Comparison of ENCODE assay signal across 14 cellular contexts in the genomic region with DNA sequence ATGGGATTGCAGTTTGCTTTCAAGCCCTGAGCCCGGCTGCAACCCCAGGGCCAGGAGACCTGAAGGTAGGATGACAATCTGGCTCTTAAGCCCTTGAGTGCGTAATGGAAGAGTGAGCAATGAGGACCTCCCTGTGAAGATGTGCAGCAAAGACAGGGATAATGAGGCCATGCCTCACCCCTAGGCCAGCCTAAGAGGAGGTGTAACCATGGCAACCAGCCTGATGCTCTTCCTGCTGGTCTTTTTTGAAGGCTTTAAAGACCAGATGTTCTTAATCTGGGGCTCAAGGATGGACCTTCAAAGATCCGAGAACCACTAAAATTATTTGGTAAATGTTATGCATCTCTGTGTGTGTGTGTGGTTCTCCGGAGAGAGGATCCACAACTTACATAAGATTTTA. TPM values are rescaled to one million over a fixed set of nuclear protein-coding genes. Genes with fewer than 3 reads are reported as not detected.
A peak's percentile ranks its signal among the peaks of the same experiment; 100 is the strongest.
DNase-seq lines count a peak whose midpoint lies in the region; ATAC-seq and TF ChIP-seq lines count a peak whose summit lies in the region.
"Had no signal": no experiment of that assay in that cellular context is flagged by ENCODE, and none has a peak within 500 bp of the region (broad histone marks: within the 10 kb centered on the region; RNA-seq: fewer than 3 reads in every experiment).

No MANE protein-coding gene starts in this region.

- no TSS peak for BruUV-seq in A673 (replicated peaks; lab: Mats Ljungman, UMichigan)

- ATAC-seq in SK-N-SH treated with all-trans-retinoic acid at 6 μM for 48 hours (no peak), RWPE2 (ENCODE audit: low read depth) (no peak), GM18498 (IDR thresholded peaks at IDR 0.05; ENCODE audit: unreplicated experiment) (no peak)

- TF ChIP-seq EP300 in SK-N-SH (IDR thresholded peaks at IDR 0.05; ENCODE audit: borderline replicate concordance in 1 of 2, low read depth in 1 of 2, low read length in 1 of 2): no peak

- no peak for TF ChIP-seq RAD21 in SK-N-SH (IDR thresholded peaks at IDR 0.05; ENCODE audit: low read length)

- intact Hi-C loops in A673 (cut with micrococcal nuclease; ENCODE audit: unreplicated experiment): no loop called here

- CTCF ChIA-PET in SK-N-SH (lab: Yijun Ruan, JAX): interaction anchor here (1.8 kb wide), 1 partner anchor 23 kb away, joined by 3 read pairs; no protein-coding TSS in a partner anchor
- CTCF ChIA-PET in A673 (lab: Charles Lee): no interaction called here

- DNase-seq in SK-N-SH (peak; percentile 41), HFF-Myc (ENCODE audit: extremely low read depth, low read depth) (peak; percentile 11), RWPE2 (ENCODE audit: low spot score) (no peak), retina (peak; percentile 28), A673 (ENCODE audit: low spot score) (no peak)
- DNase-seq: COR-L47, NCI-H1694 treated with DMSO at 0.1 percent for 48 hours, NCI-H446 treated with DMSO at 0.1 percent for 48 hours, SIG-M5 had no signal

- no peaks in the 10 kb centered on the region for H3K9me2 ChIP-seq in SK-N-SH

- H4K20me1 ChIP-seq in SK-N-SH (ENCODE audit: insufficient read depth): no peaks in the 10 kb centered on the region

- H3K4me2 ChIP-seq in SK-N-SH: no peak overlapping the region
- H3K4me2 ChIP-seq: KMS-11 had no signal

- H3K4me3 ChIP-seq in SK-N-SH (ENCODE audit: low read depth in 2 of 2, low read length in 1 of 2): no peak overlapping the region
- no peak overlapping the region for H3K4me3 ChIP-seq in HFF-Myc (replicated peaks; ENCODE audit: low read depth, low read length)
- no peak overlapping the region for H3K4me3 ChIP-seq in RWPE2 (ENCODE audit: severe bottlenecking)
- H3K4me3 ChIP-seq in A673 (ENCODE audit: low read depth, low read length, poor library complexity, severe bottlenecking): no peak overlapping the region

- H3K27ac ChIP-seq in SK-N-SH (ENCODE audit: low read depth in 2 of 2, low read length in 1 of 2): no peak overlapping the region
- peak overlapping the region; percentile 76 for H3K27ac ChIP-seq in RWPE2 (ENCODE audit: poor library complexity, severe bottlenecking)
- H3K27ac ChIP-seq in A673 (ENCODE audit: low read depth, low read length, poor library complexity, severe bottlenecking): no peak overlapping the region
- H3K27ac ChIP-seq: KMS-11 had no signal

- H3K27me3 ChIP-seq in SK-N-SH (ENCODE audit: insufficient read depth) (no peaks in the 10 kb centered on the region), RWPE2 (ENCODE audit: insufficient read depth, poor library complexity, severe bottlenecking) (no peaks in the 10 kb centered on the region), A673 (replicated peaks; ENCODE audit: insufficient read depth, low read depth, low read length, poor library complexity) (no peaks in the 10 kb centered on the region)

- POLR2A ChIA-PET in SK-N-SH (lab: Yijun Ruan, JAX) (no interaction called here), A673 (lab: Charles Lee; ENCODE audit: low non-redundant PET) (no interaction called here)

- H3K36me3 ChIP-seq in SK-N-SH (replicated peaks in 1 of 2; ENCODE audit: control insufficient read depth in 1 of 2, insufficient read depth in 2 of 2, low read length in 1 of 2) (no peaks in the 10 kb centered on the region), RWPE2 (ENCODE audit: low read depth) (no peaks in the 10 kb centered on the region), A673 (ENCODE audit: insufficient read depth, low read length, poor library complexity, severe bottlenecking) (no peaks in the 10 kb centered on the region)

- no peaks in the 10 kb centered on the region; a peak in 1 of 4 replicates for H3K4me1 ChIP-seq in SK-N-SH (ENCODE audit: control insufficient read depth in 1 of 2, insufficient read depth in 2 of 2, low read depth in 1 of 2, low read length in 1 of 2)
- peaks cover 21% of the 10 kb centered on the region for H3K4me1 ChIP-seq in RWPE2 (ENCODE audit: insufficient read depth, poor library complexity, severe bottlenecking)
- no peaks in the 10 kb centered on the region for H3K4me1 ChIP-seq in A673 (ENCODE audit: insufficient read depth, low read length, poor library complexity, severe bottlenecking)

- WGBS in SK-N-SH (ENCODE audit: low lambda C conversion rate): 78% methylated on average over 3 of the region's 4 CpGs

- H3K9me3 ChIP-seq in SK-N-SH: no peaks in the 10 kb centered on the region
- no peaks in the 10 kb centered on the region for H3K9me3 ChIP-seq in RWPE2 (ENCODE audit: severe bottlenecking)
- H3K9me3 ChIP-seq in A673 (ENCODE audit: low read depth, low read length, poor library complexity, severe bottlenecking): no peaks in the 10 kb centered on the region

- no peak overlapping the region for H3K9ac ChIP-seq in SK-N-SH
- H3K9ac ChIP-seq: KMS-11 had no signal

- H3F3A ChIP-seq in SK-N-SH (replicated peaks; ENCODE audit: insufficient read depth): no peaks in the 10 kb centered on the region

- H2AFZ ChIP-seq in SK-N-SH (ENCODE audit: low read depth): no peak overlapping the region

- no peaks in the 10 kb centered on the region for H3K79me2 ChIP-seq in SK-N-SH (ENCODE audit: insufficient read depth)

- TF ChIP-seq CTCF in SK-N-SH (IDR thresholded peaks at IDR 0.05): no peak
- no peak for TF ChIP-seq CTCF in HFF-Myc (IDR thresholded peaks at IDR 0.05; ENCODE audit: low read depth, low read length, missing control alignments)
- no peak for TF ChIP-seq CTCF in RWPE2 (IDR thresholded peaks at IDR 0.05; ENCODE audit: poor library complexity, severe bottlenecking)
- TF ChIP-seq CTCF in A673 (conservative IDR thresholded peaks at IDR 0.05; ENCODE audit: low read depth, low read length): no peak

TF ChIP-seq in SK-N-SH, 30 proteins besides CTCF, POLR2A, EP300 and RAD21:
- TF ChIP-seq EZH2phosphoT487 (IDR thresholded peaks at IDR 0.05; ENCODE audit: borderline replicate concordance, low read depth): no peak
TF ChIP-seq in SK-N-SH: peak in this region for 0.

TF ChIP-seq in SK-N-SH treated with all-trans-retinoic acid at 6 μM for 48 hours, 23 proteins besides CTCF, POLR2A, EP300 and RAD21 (continues in another document):
- TF ChIP-seq PPARA (CRISPR knock-in tag; IDR thresholded peaks at IDR 0.05; ENCODE audit: borderline replicate concordance) (no peak), TOX (CRISPR knock-in tag; IDR thresholded peaks at IDR 0.05; ENCODE audit: borderline replicate concordance) (no peak), ZNF8 (CRISPR knock-in tag; IDR thresholded peaks at IDR 0.05) (no peak), ZNF70 (CRISPR knock-in tag; IDR thresholded peaks at IDR 0.05) (no peak), OSR1 (CRISPR knock-in tag; IDR thresholded peaks at IDR 0.05) (no peak), BACH2 (CRISPR knock-in tag; IDR thresholded peaks at IDR 0.05; ENCODE audit: borderline replicate concordance) (no peak), ZFP30 (CRISPR knock-in tag; IDR thresholded peaks at IDR 0.05) (no peak), TCF4 (CRISPR knock-in tag; IDR thresholded peaks at IDR 0.05; ENCODE audit: borderline replicate concordance) (no peak), GLIS3 (CRISPR knock-in tag; IDR thresholded peaks at IDR 0.05) (no peak), ZFP3 (CRISPR knock-in tag; IDR thresholded peaks at IDR 0.05) (no peak), ZNF565 (CRISPR knock-in tag; conservative IDR thresholded peaks at IDR 0.05; ENCODE audit: low read depth) (no peak)
- TF ChIP-seq, protein P1, sequence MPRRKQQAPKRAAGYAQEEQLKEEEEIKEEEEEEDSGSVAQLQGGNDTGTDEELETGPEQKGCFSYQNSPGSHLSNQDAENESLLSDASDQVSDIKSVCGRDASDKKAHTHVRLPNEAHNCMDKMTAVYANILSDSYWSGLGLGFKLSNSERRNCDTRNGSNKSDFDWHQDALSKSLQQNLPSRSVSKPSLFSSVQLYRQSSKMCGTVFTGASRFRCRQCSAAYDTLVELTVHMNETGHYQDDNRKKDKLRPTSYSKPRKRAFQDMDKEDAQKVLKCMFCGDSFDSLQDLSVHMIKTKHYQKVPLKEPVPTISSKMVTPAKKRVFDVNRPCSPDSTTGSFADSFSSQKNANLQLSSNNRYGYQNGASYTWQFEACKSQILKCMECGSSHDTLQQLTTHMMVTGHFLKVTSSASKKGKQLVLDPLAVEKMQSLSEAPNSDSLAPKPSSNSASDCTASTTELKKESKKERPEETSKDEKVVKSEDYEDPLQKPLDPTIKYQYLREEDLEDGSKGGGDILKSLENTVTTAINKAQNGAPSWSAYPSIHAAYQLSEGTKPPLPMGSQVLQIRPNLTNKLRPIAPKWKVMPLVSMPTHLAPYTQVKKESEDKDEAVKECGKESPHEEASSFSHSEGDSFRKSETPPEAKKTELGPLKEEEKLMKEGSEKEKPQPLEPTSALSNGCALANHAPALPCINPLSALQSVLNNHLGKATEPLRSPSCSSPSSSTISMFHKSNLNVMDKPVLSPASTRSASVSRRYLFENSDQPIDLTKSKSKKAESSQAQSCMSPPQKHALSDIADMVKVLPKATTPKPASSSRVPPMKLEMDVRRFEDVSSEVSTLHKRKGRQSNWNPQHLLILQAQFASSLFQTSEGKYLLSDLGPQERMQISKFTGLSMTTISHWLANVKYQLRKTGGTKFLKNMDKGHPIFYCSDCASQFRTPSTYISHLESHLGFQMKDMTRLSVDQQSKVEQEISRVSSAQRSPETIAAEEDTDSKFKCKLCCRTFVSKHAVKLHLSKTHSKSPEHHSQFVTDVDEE (CRISPR knock-in tag; IDR thresholded peaks at IDR 0.05): no peak
- TF ChIP-seq, protein P2, sequence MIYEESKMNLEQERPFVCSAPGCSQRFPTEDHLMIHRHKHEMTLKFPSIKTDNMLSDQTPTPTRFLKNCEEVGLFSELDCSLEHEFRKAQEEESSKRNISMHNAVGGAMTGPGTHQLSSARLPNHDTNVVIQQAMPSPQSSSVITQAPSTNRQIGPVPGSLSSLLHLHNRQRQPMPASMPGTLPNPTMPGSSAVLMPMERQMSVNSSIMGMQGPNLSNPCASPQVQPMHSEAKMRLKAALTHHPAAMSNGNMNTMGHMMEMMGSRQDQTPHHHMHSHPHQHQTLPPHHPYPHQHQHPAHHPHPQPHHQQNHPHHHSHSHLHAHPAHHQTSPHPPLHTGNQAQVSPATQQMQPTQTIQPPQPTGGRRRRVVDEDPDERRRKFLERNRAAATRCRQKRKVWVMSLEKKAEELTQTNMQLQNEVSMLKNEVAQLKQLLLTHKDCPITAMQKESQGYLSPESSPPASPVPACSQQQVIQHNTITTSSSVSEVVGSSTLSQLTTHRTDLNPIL (CRISPR knock-in tag; IDR thresholded peaks at IDR 0.05; ENCODE audit: low read depth): no peak

RNA-seq across cellular contexts. Expression of a gene that starts 8.2 kb away (rescaled TPM):
- polyA plus RNA-seq in SK-N-SH (2012; rRNA removed): 0.02 TPM in 1 of 2 replicates, not detected in the other
- 0.03 TPM in 2 replicates for polyA plus RNA-seq in SK-N-SH (2012; cell fraction: cytosol; rRNA removed)
- polyA plus RNA-seq in SK-N-SH (2012; cell fraction: nucleus; rRNA removed): 0.19 and 0.33 TPM in 2 replicates
- not detected in 2 replicates for total RNA-seq in A673 (2021)
- total RNA-seq: RPMI7951 had no signal

RNA-seq across cellular contexts. Expression of a gene that starts 28.8 kb away (rescaled TPM):
- polyA plus RNA-seq in SK-N-SH (2012; rRNA removed): not detected in 2 replicates
- polyA plus RNA-seq in SK-N-SH (2012; cell fraction: cytosol; rRNA removed): not detected in 2 replicates
- not detected in 2 replicates for polyA plus RNA-seq in SK-N-SH (2012; cell fraction: nucleus; rRNA removed)
- total RNA-seq in A673 (2021): not detected in 2 replicates
- total RNA-seq: M059J, RPMI7951 had no signal

Comparison
In these comparisons a context has a peak if more than half of its experiments do, and no peak if none do; other contexts are left out.
1. DNase-seq: peak in SK-N-SH (single experiment), HFF-Myc (single experiment) and retina (single experiment); none in RWPE2 (single experiment) and A673 (single experiment).